ENCODE assay signal across 9 cellular contexts in genomic region chr20:35311409-35311808, GRCh38. TPM values are rescaled to one million over a fixed set of nuclear protein-coding genes. Genes with fewer than 3 reads are reported as not detected.
A peak's percentile ranks its signal among the peaks of the same experiment; 100 is the strongest.
DNase-seq lines count a peak whose midpoint lies in the region; ATAC-seq and TF ChIP-seq lines count a peak whose summit lies in the region.
"Had no signal": no experiment of that assay in that cellular context is flagged by ENCODE, and none has a peak within 500 bp of the region (broad histone marks: within the 10 kb centered on the region; RNA-seq: fewer than 3 reads in every experiment).

No MANE protein-coding gene starts in this region.

- peak overlapping the region; percentile 36 for H3K27ac Mint-ChIP-seq in Caco-2 (ENCODE audit: unreplicated experiment)
- peak overlapping the region; percentile 80 for H3K27ac Mint-ChIP-seq in activated naive CD4-positive, alpha-beta T cell treated with anti-CD3 and anti-CD28 coated beads for 36 hours

- H3K9me3 Mint-ChIP-seq in Caco-2 (ENCODE audit: unreplicated experiment) = no peaks in the 10 kb centered on the region
- H3K9me3 Mint-ChIP-seq in activated naive CD4-positive, alpha-beta T cell treated with anti-CD3 and anti-CD28 coated beads for 36 hours = no peaks in the 10 kb centered on the region

- intact Hi-C loops in Caco-2 (cut with micrococcal nuclease; ENCODE audit: unreplicated experiment) (no loop called here), posterior cingulate gyrus (cut with DNase I) (no loop called here)
- intact Hi-C loops in activated naive CD4-positive, alpha-beta T cell treated with anti-CD3 and anti-CD28 coated beads for 36 hours (cut with micrococcal nuclease) = no loop called here

- H3K36me3 ChIP-seq in Caco-2 (ENCODE audit: control insufficient read depth, insufficient read depth, low read length) = peaks cover 3% of the 10 kb centered on the region; the same call in 1 of the 2 replicates

- H3K4me3 Mint-ChIP-seq in Caco-2 (ENCODE audit: unreplicated experiment) = no peak overlapping the region
- H3K4me3 Mint-ChIP-seq in activated naive CD4-positive, alpha-beta T cell treated with anti-CD3 and anti-CD28 coated beads for 36 hours = no peak overlapping the region
- H3K4me3 Mint-ChIP-seq: activated naive CD8-positive, alpha-beta T cell had no signal

- no peaks in the 10 kb centered on the region for H3K9me3 ChIP-seq in Caco-2

- TF ChIP-seq CTCF in Caco-2 (IDR thresholded peaks at IDR 0.05; ENCODE audit: insufficient read depth in 1 of 2, low read depth in 1 of 2, low read length in 1 of 2, severe bottlenecking in 1 of 2, unreplicated experiment in 1 of 2) = no peak

- H3K4me1 Mint-ChIP-seq in Caco-2 (ENCODE audit: low read depth, unreplicated experiment) = peaks cover 44% of the 10 kb centered on the region
- peaks cover 60% of the 10 kb centered on the region for H3K4me1 Mint-ChIP-seq in activated naive CD4-positive, alpha-beta T cell treated with anti-CD3 and anti-CD28 coated beads for 36 hours (ENCODE audit: low read depth)

- POLR2A ChIA-PET in Caco-2 (lab: Charles Lee) = no interaction called here

- no peaks in the 10 kb centered on the region for H3K27me3 ChIP-seq in Caco-2 (replicated peaks; ENCODE audit: control insufficient read depth, insufficient read depth, low read length)

- TF ChIP-seq POLR2A in GM18505 (IDR thresholded peaks at IDR 0.05; ENCODE audit: borderline replicate concordance, extremely low read depth, insufficient read depth, insufficient read length) = no peak

- ATAC-seq in GM18505 (IDR thresholded peaks at IDR 0.05; ENCODE audit: unreplicated experiment) = no peak

- H3K4me1 ChIP-seq in Caco-2 = peaks cover 41% of the 10 kb centered on the region

- peaks cover 32% of the 10 kb centered on the region for H3K36me3 Mint-ChIP-seq in Caco-2 (ENCODE audit: insufficient read depth, unreplicated experiment)
- peaks cover 12% of the 10 kb centered on the region for H3K36me3 Mint-ChIP-seq in activated naive CD4-positive, alpha-beta T cell treated with anti-CD3 and anti-CD28 coated beads for 36 hours (ENCODE audit: low read depth)
- H3K36me3 Mint-ChIP-seq: activated naive CD8-positive, alpha-beta T cell had no signal

- no peak for DNase-seq in Caco-2
- peak; percentile 19 for DNase-seq in NCI-H146 treated with DMSO at 0.1 percent for 48 hours (lab: John Stamatoyannopoulos, UW; ENCODE audit: unreplicated experiment)
- peak; percentile 90 for DNase-seq in activated naive CD4-positive, alpha-beta T cell treated with anti-CD3 and anti-CD28 coated beads for 36 hours
- peak; percentile 77 for DNase-seq in myocyte (ENCODE audit: low read depth)
- DNase-seq in AG20443 (ENCODE audit: low spot score) = no peak
- no peak for DNase-seq in hypothalamus (lab: John Stamatoyannopoulos, UW)
- DNase-seq in posterior cingulate gyrus = no peak

- no peak overlapping the region for H3K4me3 ChIP-seq in Caco-2 (ENCODE audit: low read depth, low read length)

- H3K27me3 Mint-ChIP-seq in Caco-2 (ENCODE audit: insufficient read depth, unreplicated experiment) = no peaks in the 10 kb centered on the region
- no peaks in the 10 kb centered on the region for H3K27me3 Mint-ChIP-seq in activated naive CD4-positive, alpha-beta T cell treated with anti-CD3 and anti-CD28 coated beads for 36 hours (ENCODE audit: low read depth)
- H3K27me3 Mint-ChIP-seq: activated naive CD8-positive, alpha-beta T cell had no signal

- CTCF ChIA-PET in Caco-2 (lab: Charles Lee) = no interaction called here
- CTCF ChIA-PET in activated naive CD4-positive, alpha-beta T cell treated with anti-CD3 and anti-CD28 coated beads for 36 hours (lab: Charles Lee) = interaction anchor here (1.3 to 4.5 kb wide), 3 partner anchors 18 to 136 kb away, joined by 4 to 13 read pairs (median 6); no protein-coding TSS in a partner anchor

- no TSS peak for BruUV-seq in Caco-2 (replicated peaks; lab: Mats Ljungman, UMichigan)

RNA-seq across cellular contexts. Expression of gene FAM83C, which starts 19.2 kb away (rescaled TPM):
- total RNA-seq in Caco-2 (2022) = 0.09 TPM in 1 of 2 replicates, not detected in the other
- total RNA-seq in activated naive CD4-positive, alpha-beta T cell treated with anti-CD3 and anti-CD28 coated beads for 36 hours = not detected
- total RNA-seq in myocyte = not detected in 2 replicates
- not detected for polyA plus RNA-seq in myocyte (2012)

RNA-seq across cellular contexts. Expression of gene EIF6, which starts 26.8 kb away (rescaled TPM):
- total RNA-seq in Caco-2 (2022) (403 and 420 TPM in 2 replicates), myocyte (79.4 and 88.0 TPM in 2 replicates)
- 10 to 100 TPM; 93.0 to 94.7 TPM for total RNA-seq in activated naive CD4-positive, alpha-beta T cell treated with anti-CD3 and anti-CD28 coated beads for 36 hours
- 155 TPM for polyA plus RNA-seq in myocyte (2012)

RNA-seq across cellular contexts. Expression of gene MMP24OS, which starts 33.5 kb away (rescaled TPM):
- 38.8 and 42.3 TPM in 2 replicates for total RNA-seq in Caco-2 (2022)
- total RNA-seq in activated naive CD4-positive, alpha-beta T cell treated with anti-CD3 and anti-CD28 coated beads for 36 hours = 10 to 100 TPM; 26.4 to 29.2 TPM
- total RNA-seq in myocyte = 18.9 and 21.4 TPM in 2 replicates
- polyA plus RNA-seq in myocyte (2012) = 84.6 TPM

Comparison
In these comparisons a context has a peak if more than half of its experiments do, and no peak if none do; other contexts are left out.
1. DNase-seq: peak in NCI-H146 treated with DMSO at 0.1 percent for 48 hours (single experiment), activated naive CD4-positive, alpha-beta T cell treated with anti-CD3 and anti-CD28 coated beads for 36 hours (single experiment) and myocyte (single experiment); none in Caco-2 (0 of 2), AG20443 (single experiment), hypothalamus (0 of 51) and posterior cingulate gyrus (0 of 10).